In genomic region chr2:210912779-210913178, GRCh38 we compare ENCODE assay signal across 7 cellular contexts.
"Had no signal": no experiment of that assay in that cellular context is flagged by ENCODE, and none has a peak within 500 bp of the region (broad histone marks: within the 10 kb centered on the region; RNA-seq: fewer than 3 reads in every experiment).

No MANE protein-coding gene starts in this region.

- DNase-seq: GDM1, GF-D8 had no signal

- FAIRE-seq: G401.6, GM12891, GM12892, GM18507, GM19239 had no signal
